ENCODE assay signal across 8 cellular contexts in the genomic region with DNA sequence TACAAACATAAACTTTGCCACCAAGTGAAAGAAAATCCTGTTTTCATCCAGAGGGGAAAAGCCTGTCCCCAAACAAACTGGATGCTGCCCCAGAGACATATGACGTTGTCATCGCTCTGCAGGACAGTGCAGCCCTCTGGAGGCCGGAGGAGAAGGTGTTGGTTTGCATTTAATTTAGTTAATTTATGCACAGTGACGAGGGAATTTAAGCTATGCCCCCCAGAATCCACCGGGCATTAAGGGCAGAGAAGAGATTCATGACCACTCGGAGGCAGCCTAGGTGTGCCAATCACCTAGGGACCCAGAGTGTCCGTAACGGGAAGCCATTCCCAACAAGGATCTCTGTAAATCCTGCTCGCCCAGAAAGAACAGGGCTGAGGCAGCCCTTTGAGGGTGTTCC. TPM values are rescaled to one million over a fixed set of nuclear protein-coding genes. Genes with fewer than 3 reads are reported as not detected.
DNase-seq lines count a peak whose midpoint lies in the region; ATAC-seq, FAIRE-seq and TF ChIP-seq lines count a peak whose summit lies in the region.

No MANE protein-coding gene starts in this region.

- H3K36me3 ChIP-seq in H1 (ENCODE audit: control insufficient read depth in 2 of 4, insufficient read depth in 4 of 4, low read length in 3 of 4), result no peaks in the 10 kb centered on the region
- H3K36me3 ChIP-seq in mucosa of rectum (ENCODE audit: control insufficient read depth in 2 of 2, insufficient read depth in 2 of 2, low read length in 2 of 2), result no peaks in the 10 kb centered on the region

- TF ChIP-seq RAD21 in H1 (IDR thresholded peaks at IDR 0.05 in 1 of 2, conservative IDR thresholded peaks at IDR 0.05 in 1 of 2; ENCODE audit: low read depth in 2 of 2, low read length in 2 of 2), result peak; percentile 47 to 54

- CTCF ChIA-PET in H1 (lab: Charles Lee; ENCODE audit: partially characterized antibody), result interaction anchor here (0.8 to 3.5 kb wide), 22 partner anchors 8 to 133 kb away, joined by 3 to 21 read pairs (median 4); a partner anchor contains a TSS

- peaks cover 0 to 54% of the 10 kb centered on the region in 2 experiments; a peak in 2 of 4 replicates for H3K79me2 ChIP-seq in H1 (ENCODE audit: control insufficient read depth in 1 of 2, insufficient read depth in 2 of 2, low read length in 2 of 2)

- H3K9me3 ChIP-seq in H1 (ENCODE audit: insufficient read depth in 2 of 2, low read depth in 1 of 2, low read length in 1 of 2) (no peaks in the 10 kb centered on the region), mucosa of rectum (ENCODE audit: control insufficient read depth in 2 of 2, low read length in 2 of 2) (no peaks in the 10 kb centered on the region)

- no peak overlapping the region for H3K23ac ChIP-seq in H1 (ENCODE audit: insufficient read length)

- TF ChIP-seq CTCF in GM12874 (IDR thresholded peaks at IDR 0.05; ENCODE audit: insufficient read depth, low read depth, low read length) (peak; percentile 21; the same call in 1 of the 2 replicates), H1 (IDR thresholded peaks at IDR 0.05; ENCODE audit: control extremely low read depth in 1 of 3, insufficient read depth in 1 of 3, low read depth in 1 of 3, low read length in 3 of 3) (peak in 2 of 3 experiments; percentile 44 to 49; a peak in 3 of 4 replicates)

- POLR2A ChIA-PET in H1 (lab: Charles Lee; ENCODE audit: partially characterized antibody), result interaction anchor here (0.6 to 2.2 kb wide), 7 partner anchors 8 to 545 kb away, joined by 3 to 10 read pairs (median 3); a partner anchor contains a TSS

- H2BK15ac ChIP-seq in H1 (ENCODE audit: low read length), result no peak overlapping the region

- H4K91ac ChIP-seq in H1 (replicated peaks; ENCODE audit: insufficient read length, low read length), result no peak overlapping the region

- H3K9ac ChIP-seq in H1 (replicated peaks in 1 of 4; ENCODE audit: extremely low read depth in 1 of 4, low read depth in 3 of 4, low read length in 3 of 4) (no peak overlapping the region), mucosa of rectum (ENCODE audit: low read depth in 1 of 2, low read length in 2 of 2) (no peak overlapping the region)

- H3K56ac ChIP-seq in H1 (replicated peaks; ENCODE audit: insufficient read length, low read depth, low read length), result no peak overlapping the region

- TF ChIP-seq POLR2A in H1 (IDR thresholded peaks at IDR 0.05; ENCODE audit: control extremely low read depth in 1 of 2, low read depth in 2 of 2, low read length in 2 of 2), result no peak

- no peak overlapping the region for H3K4ac ChIP-seq in H1 (replicated peaks; ENCODE audit: insufficient read length, low read depth, low read length)

- no peak overlapping the region for H2AK5ac ChIP-seq in H1 (ENCODE audit: low read depth, low read length)

- H3K79me1 ChIP-seq in H1 (ENCODE audit: low read depth, low read length), result peaks cover 23% of the 10 kb centered on the region

- H2BK12ac ChIP-seq in H1 (ENCODE audit: low read depth, low read length), result no peak overlapping the region

- H4K20me1 ChIP-seq in H1 (replicated peaks in 1 of 2; ENCODE audit: control insufficient read depth in 1 of 2, insufficient read depth in 2 of 2, low read length in 2 of 2), result peaks cover 13 to 26% of the 10 kb centered on the region in 2 experiments

- DNase-seq in MV-4-11 (lab: John Stamatoyannopoulos, UW), result peak; percentile 26
- DNase-seq in H1 (ENCODE audit: low read depth in 1 of 2, low spot score in 2 of 2), result no peak
- no peak for DNase-seq in activated CD4-positive, alpha-beta T cell treated with anti-CD3 and anti-CD28 coated beads for 48 hours

- ATAC-seq in GM18909 (IDR thresholded peaks at IDR 0.05; ENCODE audit: poor library complexity, unreplicated experiment), result no peak
- no peak for ATAC-seq in HG02642 (IDR thresholded peaks at IDR 0.05; ENCODE audit: poor library complexity, unreplicated experiment)
- no peak for ATAC-seq in HG03521 (IDR thresholded peaks at IDR 0.05; ENCODE audit: unreplicated experiment)

- no peak overlapping the region for H2BK5ac ChIP-seq in H1 (ENCODE audit: low read depth, low read length)

- H3K23me2 ChIP-seq in H1 (ENCODE audit: low read depth, low read length), result no peaks in the 10 kb centered on the region

- no peak overlapping the region for H2BK20ac ChIP-seq in H1 (ENCODE audit: low read length)

- H3K27ac ChIP-seq in H1 (ENCODE audit: low read depth, low read length) (no peak overlapping the region), mucosa of rectum (ENCODE audit: low read depth in 2 of 2, low read length in 2 of 2) (no peak overlapping the region)

- H3K27me3 ChIP-seq in H1 (replicated peaks in 1 of 4; ENCODE audit: control insufficient read depth in 3 of 4, extremely low read depth in 1 of 4, insufficient read depth in 3 of 4, low read length in 3 of 4) (no peaks in the 10 kb centered on the region), mucosa of rectum (ENCODE audit: control insufficient read depth in 2 of 2, insufficient read depth in 2 of 2, low read length in 2 of 2) (no peaks in the 10 kb centered on the region)

- peaks cover 3 to 21% (median 9%) of the 10 kb centered on the region in 4 experiments for H3K4me1 ChIP-seq in H1 (replicated peaks in 1 of 4; ENCODE audit: control insufficient read depth in 3 of 4, insufficient read depth in 4 of 4, low read length in 3 of 4)
- peaks cover 0 to 3% of the 10 kb centered on the region in 2 donors for H3K4me1 ChIP-seq in mucosa of rectum (ENCODE audit: control insufficient read depth in 2 of 2, insufficient read depth in 2 of 2, low read length in 2 of 2)

- TF ChIP-seq EP300 in H1 (IDR thresholded peaks at IDR 0.05; ENCODE audit: borderline replicate concordance in 1 of 2, low read depth in 2 of 2, low read length in 2 of 2), result no peak

- no peak overlapping the region for H3K14ac ChIP-seq in H1 (ENCODE audit: insufficient read length)

- peak; percentile 86 for FAIRE-seq in H1 (lab: Jason Lieb, UNC)

- no peak overlapping the region for H3K18ac ChIP-seq in H1 (ENCODE audit: extremely low read depth, low read length)

- WGBS in H1 (ENCODE audit: extremely low coverage in 1 of 2, insufficient coverage in 1 of 2, insufficient read length in 1 of 2, insufficient replicate concordance in 2 of 2, low coverage in 1 of 2, low lambda C conversion rate in 2 of 2, missing lambda C conversion rate in 1 of 2), 2 experiments, result 57% methylated on average over 9 of the region's 9 CpGs; no CpG with 5 or more reads in 1 of the 2 experiments

- H4K5ac ChIP-seq in H1 (ENCODE audit: insufficient read length, low read depth, low read length), result no peak overlapping the region

- H3K4me2 ChIP-seq in H1 (ENCODE audit: insufficient read depth in 1 of 2, low read depth in 2 of 2, low read length in 2 of 2), result peak overlapping the region in 1 of 2 experiments; percentile 30; a peak in 2 of 4 replicates

- no peak overlapping the region for H4K8ac ChIP-seq in H1 (ENCODE audit: extremely low read depth, insufficient read depth, low read length)

- no peak overlapping the region for H3K4me3 ChIP-seq in H1 (ENCODE audit: extremely low read depth in 1 of 4, insufficient read depth in 2 of 4, low read depth in 3 of 4, low read length in 4 of 4)
- H3K4me3 ChIP-seq in mucosa of rectum (ENCODE audit: low read length in 2 of 2), result peak overlapping the region; percentile 2 to 60

- no peak overlapping the region for H2BK120ac ChIP-seq in H1 (replicated peaks; ENCODE audit: low read depth, low read length)

- no peak overlapping the region for H2AFZ ChIP-seq in H1 (ENCODE audit: low read length)

TF ChIP-seq in H1, 55 proteins besides CTCF, POLR2A, EP300 and RAD21:
- TF ChIP-seq BACH1 (IDR thresholded peaks at IDR 0.05; ENCODE audit: low read length), result no peak
- TF ChIP-seq YY1 (IDR thresholded peaks at IDR 0.05; ENCODE audit: low read depth, low read length), result no peak
- 0 out of 2 replicates have a peak, but pooled peaks have one; percentile 30 for TF ChIP-seq TAF1 (IDR thresholded peaks at IDR 0.05; ENCODE audit: low read depth, low read length)
- TF ChIP-seq BCL11A (IDR thresholded peaks at IDR 0.05; ENCODE audit: low read depth in 2 of 2, low read length in 2 of 2), result no peak
- peak; percentile 59; the same call in 1 of the 2 replicates for TF ChIP-seq TEAD4 (IDR thresholded peaks at IDR 0.05; ENCODE audit: low read depth, low read length)
- TF ChIP-seq CHD1 (IDR thresholded peaks at IDR 0.05; ENCODE audit: low read depth, low read length), result no peak
- TF ChIP-seq SIX5 (IDR thresholded peaks at IDR 0.05; ENCODE audit: low read depth, low read length), result no peak
- no peak for TF ChIP-seq CEBPB (IDR thresholded peaks at IDR 0.05; ENCODE audit: low read depth, low read length)
- no peak for TF ChIP-seq NRF1 (IDR thresholded peaks at IDR 0.05; ENCODE audit: low read depth, low read length)
- peak; percentile 76; the same call in 1 of the 2 replicates for TF ChIP-seq RFX5 (IDR thresholded peaks at IDR 0.05; ENCODE audit: borderline replicate concordance, low read depth, low read length)
- 0 out of 2 replicates have a peak, but pooled peaks have one; percentile 14 for TF ChIP-seq SP1 (IDR thresholded peaks at IDR 0.05; ENCODE audit: low read depth, low read length)
- peak; percentile 36; the same call in 1 of the 2 replicates for TF ChIP-seq JUND (IDR thresholded peaks at IDR 0.05; ENCODE audit: low read length)
- TF ChIP-seq CHD2 (IDR thresholded peaks at IDR 0.05; ENCODE audit: low read length), result no peak
- TF ChIP-seq, protein P1, sequence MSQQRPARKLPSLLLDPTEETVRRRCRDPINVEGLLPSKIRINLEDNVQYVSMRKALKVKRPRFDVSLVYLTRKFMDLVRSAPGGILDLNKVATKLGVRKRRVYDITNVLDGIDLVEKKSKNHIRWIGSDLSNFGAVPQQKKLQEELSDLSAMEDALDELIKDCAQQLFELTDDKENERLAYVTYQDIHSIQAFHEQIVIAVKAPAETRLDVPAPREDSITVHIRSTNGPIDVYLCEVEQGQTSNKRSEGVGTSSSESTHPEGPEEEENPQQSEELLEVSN (IDR thresholded peaks at IDR 0.05), result no peak
- TF ChIP-seq BRCA1 (IDR thresholded peaks at IDR 0.05; ENCODE audit: low read depth, low read length), result no peak

RNA-seq across cellular contexts. Expression of a gene that starts 45.1 kb away (rescaled TPM):
- total RNA-seq in H1 (2021; fragmentation: NEBNext Ultra II Directional; extraction: Animal tissue kit (Norgen Biotek cat#: 25700)), result 27.3 and 30.0 TPM in 2 replicates
- 14.0 and 15.3 TPM in 2 replicates for polyA plus RNA-seq in H1 (2011; rRNA removed)
- polyA plus RNA-seq in H1 (2011; cell fraction: cytosol; rRNA removed), result 22.8 TPM
- polyA plus RNA-seq in H1 (2011; cell fraction: nucleus; rRNA removed), result 39.3 TPM
- polyA plus RNA-seq in H1 (2012, experiment 1 of 2), result 28.0 to 40.8 TPM (median 30.5 TPM) in 4 replicates
- 9.2 TPM for polyA plus RNA-seq in H1 (2012, experiment 2 of 2)
- polyA plus RNA-seq in H1 (2013, experiment 1 of 2), result 17.2 TPM
- 15.1 TPM for polyA plus RNA-seq in H1 (2013, experiment 2 of 2)
- 12.3 and 19.9 TPM in 2 replicates for polyA minus RNA-seq in H1 (2011; rRNA and poly(A)+ RNA removed)
- polyA minus RNA-seq in H1 (2011; cell fraction: cytosol; rRNA and poly(A)+ RNA removed), result 12.2 TPM
- polyA minus RNA-seq in H1 (2011; cell fraction: nucleus; rRNA and poly(A)+ RNA removed), result 19.7 TPM

Comparison
In these comparisons a context has a peak if more than half of its experiments do, and no peak if none do; other contexts are left out.
1. H3K4me3 ChIP-seq: peak in mucosa of rectum (2 of 2); none in H1 (0 of 4).